13 cellular contexts compared by ENCODE assay signal in the genomic region with DNA sequence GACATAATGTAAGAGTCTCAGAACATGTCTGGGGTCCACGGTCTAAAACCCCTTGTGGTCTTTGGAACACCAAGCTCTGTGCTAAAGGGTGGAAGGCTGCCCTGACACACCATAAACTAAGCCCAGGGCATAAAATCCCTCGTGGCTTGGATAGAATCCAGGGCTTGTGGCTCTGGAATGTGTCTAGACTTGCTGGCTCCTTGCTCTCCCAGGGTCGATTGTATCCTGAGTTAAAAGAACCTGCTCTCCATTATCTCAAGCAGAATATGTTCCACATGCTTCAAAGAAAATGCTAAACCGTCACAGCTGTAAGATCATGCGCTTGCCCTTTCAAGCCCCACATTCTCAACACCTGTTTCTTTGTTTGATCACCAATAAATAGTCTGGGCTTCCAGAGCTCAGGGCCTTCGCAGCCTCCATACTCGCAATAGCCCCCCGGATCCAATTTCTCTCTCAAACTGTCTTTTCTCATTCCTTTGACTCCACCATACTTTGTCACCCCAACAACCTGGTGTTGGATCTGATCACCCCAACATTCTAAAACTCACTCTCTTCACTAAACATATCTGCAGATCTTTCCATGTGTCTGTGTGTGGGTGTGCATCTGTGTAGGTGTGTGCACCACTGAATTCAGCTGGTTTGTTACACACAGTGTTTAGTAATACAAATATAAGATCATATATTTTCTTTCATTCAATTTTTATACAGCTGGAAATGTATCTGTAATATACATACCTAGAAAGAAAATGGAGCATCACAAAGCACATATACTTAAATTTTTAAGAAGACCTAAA.
DNase-seq lines count a peak whose midpoint lies in the region; ATAC-seq, FAIRE-seq and TF ChIP-seq lines count a peak whose summit lies in the region.
"Had no signal": no experiment of that assay in that cellular context is flagged by ENCODE, and none has a peak within 500 bp of the region (broad histone marks: within the 10 kb centered on the region; RNA-seq: fewer than 3 reads in every experiment).

No MANE protein-coding gene starts in this region.

- H3K9me3 Mint-ChIP-seq in WTC11, result peaks cover 11% of the 10 kb centered on the region

- CTCF ChIA-PET in WTC11 (lab: Charles Lee), result no interaction called here

- H3K4me3 Mint-ChIP-seq in WTC11, result no peak overlapping the region

- H3K4me3 ChIP-seq in tibial artery, result no peak overlapping the region
- H3K4me3 ChIP-seq: heart left ventricle, PC-9 had no signal

- peaks cover 15% of the 10 kb centered on the region for H3K36me3 Mint-ChIP-seq in WTC11

- POLR2A ChIA-PET in WTC11 (lab: Charles Lee), result no interaction called here

- H3K9me3 ChIP-seq in tibial artery, result no peaks in the 10 kb centered on the region
- H3K9me3 ChIP-seq: heart left ventricle had no signal

- peak overlapping the region; percentile 6; the same call in 1 of the 2 replicates for H3K27ac Mint-ChIP-seq in WTC11

- H3K36me3 ChIP-seq in tibial artery, result peaks cover 4 to 7% (median 5%) of the 10 kb centered on the region in 3 donors

- TF ChIP-seq CTCF in WTC11 (IDR thresholded peaks at IDR 0.05), result no peak
- no peak for TF ChIP-seq CTCF in tibial artery (IDR thresholded peaks at IDR 0.05)

- peak; percentile 30 for DNase-seq in DMS 273 (lab: John Stamatoyannopoulos, UW; ENCODE audit: unreplicated experiment)
- DNase-seq in DMS 273 treated with DMSO at 0.1 percent for 48 hours (lab: John Stamatoyannopoulos, UW), result no peak
- no peak for DNase-seq in WTC11 (ENCODE audit: low spot score)
- peak in 1 of 2 donors; percentile 83 for DNase-seq in tibial artery
- DNase-seq in retina, result no peak
- DNase-seq: activated T-cell treated with anti-CD3 and anti-CD28 coated beads, Interleukin-2, amount 50 U/mL, for 1 hour; stimulated activated CD4-positive, alpha-beta T cell treated with anti-CD3 and anti-CD28 coated beads, Interleukin-15, amount 100 ng/mL, for 24 hours had no signal

- no peak for ATAC-seq in WTC11
- ATAC-seq in GM21381 (IDR thresholded peaks at IDR 0.05; ENCODE audit: unreplicated experiment), result no peak
- no peak for ATAC-seq in GM21619 (IDR thresholded peaks at IDR 0.05; ENCODE audit: unreplicated experiment)

- intact Hi-C loops in tibial artery (cut with DNase I; ENCODE audit: low total_unique reads), result no loop called here

- no peaks in the 10 kb centered on the region for H3K27me3 ChIP-seq in tibial artery
- H3K27me3 ChIP-seq: heart left ventricle had no signal

- H3K4me1 Mint-ChIP-seq in WTC11, result peaks cover 12% of the 10 kb centered on the region

- peak; percentile 94 for FAIRE-seq in islet of Langerhans (lab: Jason Lieb, UNC)

- H3K27ac ChIP-seq in tibial artery, result peak overlapping the region; percentile 70 to 82
- H3K27ac ChIP-seq: 22Rv1, PC-9 had no signal

- H3K27me3 Mint-ChIP-seq in WTC11 (ENCODE audit: low read depth), result no peaks in the 10 kb centered on the region

- peaks cover 4 to 59% (median 39%) of the 10 kb centered on the region in 4 donors for H3K4me1 ChIP-seq in tibial artery

TF ChIP-seq in WTC11, 78 proteins besides CTCF, POLR2A, EP300 and RAD21:
- TF ChIP-seq JAZF1 (CRISPR knock-in tag; IDR thresholded peaks at IDR 0.05), result no peak
- TF ChIP-seq, protein P1, sequence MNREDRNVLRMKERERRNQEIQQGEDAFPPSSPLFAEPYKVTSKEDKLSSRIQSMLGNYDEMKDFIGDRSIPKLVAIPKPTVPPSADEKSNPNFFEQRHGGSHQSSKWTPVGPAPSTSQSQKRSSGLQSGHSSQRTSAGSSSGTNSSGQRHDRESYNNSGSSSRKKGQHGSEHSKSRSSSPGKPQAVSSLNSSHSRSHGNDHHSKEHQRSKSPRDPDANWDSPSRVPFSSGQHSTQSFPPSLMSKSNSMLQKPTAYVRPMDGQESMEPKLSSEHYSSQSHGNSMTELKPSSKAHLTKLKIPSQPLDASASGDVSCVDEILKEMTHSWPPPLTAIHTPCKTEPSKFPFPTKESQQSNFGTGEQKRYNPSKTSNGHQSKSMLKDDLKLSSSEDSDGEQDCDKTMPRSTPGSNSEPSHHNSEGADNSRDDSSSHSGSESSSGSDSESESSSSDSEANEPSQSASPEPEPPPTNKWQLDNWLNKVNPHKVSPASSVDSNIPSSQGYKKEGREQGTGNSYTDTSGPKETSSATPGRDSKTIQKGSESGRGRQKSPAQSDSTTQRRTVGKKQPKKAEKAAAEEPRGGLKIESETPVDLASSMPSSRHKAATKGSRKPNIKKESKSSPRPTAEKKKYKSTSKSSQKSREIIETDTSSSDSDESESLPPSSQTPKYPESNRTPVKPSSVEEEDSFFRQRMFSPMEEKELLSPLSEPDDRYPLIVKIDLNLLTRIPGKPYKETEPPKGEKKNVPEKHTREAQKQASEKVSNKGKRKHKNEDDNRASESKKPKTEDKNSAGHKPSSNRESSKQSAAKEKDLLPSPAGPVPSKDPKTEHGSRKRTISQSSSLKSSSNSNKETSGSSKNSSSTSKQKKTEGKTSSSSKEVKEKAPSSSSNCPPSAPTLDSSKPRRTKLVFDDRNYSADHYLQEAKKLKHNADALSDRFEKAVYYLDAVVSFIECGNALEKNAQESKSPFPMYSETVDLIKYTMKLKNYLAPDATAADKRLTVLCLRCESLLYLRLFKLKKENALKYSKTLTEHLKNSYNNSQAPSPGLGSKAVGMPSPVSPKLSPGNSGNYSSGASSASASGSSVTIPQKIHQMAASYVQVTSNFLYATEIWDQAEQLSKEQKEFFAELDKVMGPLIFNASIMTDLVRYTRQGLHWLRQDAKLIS (CRISPR knock-in tag; IDR thresholded peaks at IDR 0.05; ENCODE audit: borderline replicate concordance), result no peak
- TF ChIP-seq, protein P2, sequence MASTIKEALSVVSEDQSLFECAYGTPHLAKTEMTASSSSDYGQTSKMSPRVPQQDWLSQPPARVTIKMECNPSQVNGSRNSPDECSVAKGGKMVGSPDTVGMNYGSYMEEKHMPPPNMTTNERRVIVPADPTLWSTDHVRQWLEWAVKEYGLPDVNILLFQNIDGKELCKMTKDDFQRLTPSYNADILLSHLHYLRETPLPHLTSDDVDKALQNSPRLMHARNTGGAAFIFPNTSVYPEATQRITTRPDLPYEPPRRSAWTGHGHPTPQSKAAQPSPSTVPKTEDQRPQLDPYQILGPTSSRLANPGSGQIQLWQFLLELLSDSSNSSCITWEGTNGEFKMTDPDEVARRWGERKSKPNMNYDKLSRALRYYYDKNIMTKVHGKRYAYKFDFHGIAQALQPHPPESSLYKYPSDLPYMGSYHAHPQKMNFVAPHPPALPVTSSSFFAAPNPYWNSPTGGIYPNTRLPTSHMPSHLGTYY (CRISPR knock-in tag; IDR thresholded peaks at IDR 0.05), result no peak
- TF ChIP-seq ZNF671 (CRISPR knock-in tag; IDR thresholded peaks at IDR 0.05), result no peak
- no peak for TF ChIP-seq FOXK1 (CRISPR knock-in tag; IDR thresholded peaks at IDR 0.05)
- TF ChIP-seq, protein P3, sequence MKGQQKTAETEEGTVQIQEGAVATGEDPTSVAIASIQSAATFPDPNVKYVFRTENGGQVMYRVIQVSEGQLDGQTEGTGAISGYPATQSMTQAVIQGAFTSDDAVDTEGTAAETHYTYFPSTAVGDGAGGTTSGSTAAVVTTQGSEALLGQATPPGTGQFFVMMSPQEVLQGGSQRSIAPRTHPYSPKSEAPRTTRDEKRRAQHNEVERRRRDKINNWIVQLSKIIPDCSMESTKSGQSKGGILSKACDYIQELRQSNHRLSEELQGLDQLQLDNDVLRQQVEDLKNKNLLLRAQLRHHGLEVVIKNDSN (CRISPR knock-in tag; IDR thresholded peaks at IDR 0.05), result no peak
- TF ChIP-seq, protein P4, sequence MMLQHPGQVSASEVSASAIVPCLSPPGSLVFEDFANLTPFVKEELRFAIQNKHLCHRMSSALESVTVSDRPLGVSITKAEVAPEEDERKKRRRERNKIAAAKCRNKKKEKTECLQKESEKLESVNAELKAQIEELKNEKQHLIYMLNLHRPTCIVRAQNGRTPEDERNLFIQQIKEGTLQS (CRISPR knock-in tag; conservative IDR thresholded peaks at IDR 0.05), result no peak
- TF ChIP-seq, protein P5, sequence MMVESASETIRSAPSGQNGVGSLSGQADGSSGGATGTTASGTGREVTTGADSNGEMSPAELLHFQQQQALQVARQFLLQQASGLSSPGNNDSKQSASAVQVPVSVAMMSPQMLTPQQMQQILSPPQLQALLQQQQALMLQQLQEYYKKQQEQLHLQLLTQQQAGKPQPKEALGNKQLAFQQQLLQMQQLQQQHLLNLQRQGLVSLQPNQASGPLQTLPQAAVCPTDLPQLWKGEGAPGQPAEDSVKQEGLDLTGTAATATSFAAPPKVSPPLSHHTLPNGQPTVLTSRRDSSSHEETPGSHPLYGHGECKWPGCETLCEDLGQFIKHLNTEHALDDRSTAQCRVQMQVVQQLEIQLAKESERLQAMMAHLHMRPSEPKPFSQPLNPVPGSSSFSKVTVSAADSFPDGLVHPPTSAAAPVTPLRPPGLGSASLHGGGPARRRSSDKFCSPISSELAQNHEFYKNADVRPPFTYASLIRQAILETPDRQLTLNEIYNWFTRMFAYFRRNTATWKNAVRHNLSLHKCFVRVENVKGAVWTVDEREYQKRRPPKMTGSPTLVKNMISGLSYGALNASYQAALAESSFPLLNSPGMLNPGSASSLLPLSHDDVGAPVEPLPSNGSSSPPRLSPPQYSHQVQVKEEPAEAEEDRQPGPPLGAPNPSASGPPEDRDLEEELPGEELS (CRISPR knock-in tag; IDR thresholded peaks at IDR 0.05), result no peak
- TF ChIP-seq, protein P6, sequence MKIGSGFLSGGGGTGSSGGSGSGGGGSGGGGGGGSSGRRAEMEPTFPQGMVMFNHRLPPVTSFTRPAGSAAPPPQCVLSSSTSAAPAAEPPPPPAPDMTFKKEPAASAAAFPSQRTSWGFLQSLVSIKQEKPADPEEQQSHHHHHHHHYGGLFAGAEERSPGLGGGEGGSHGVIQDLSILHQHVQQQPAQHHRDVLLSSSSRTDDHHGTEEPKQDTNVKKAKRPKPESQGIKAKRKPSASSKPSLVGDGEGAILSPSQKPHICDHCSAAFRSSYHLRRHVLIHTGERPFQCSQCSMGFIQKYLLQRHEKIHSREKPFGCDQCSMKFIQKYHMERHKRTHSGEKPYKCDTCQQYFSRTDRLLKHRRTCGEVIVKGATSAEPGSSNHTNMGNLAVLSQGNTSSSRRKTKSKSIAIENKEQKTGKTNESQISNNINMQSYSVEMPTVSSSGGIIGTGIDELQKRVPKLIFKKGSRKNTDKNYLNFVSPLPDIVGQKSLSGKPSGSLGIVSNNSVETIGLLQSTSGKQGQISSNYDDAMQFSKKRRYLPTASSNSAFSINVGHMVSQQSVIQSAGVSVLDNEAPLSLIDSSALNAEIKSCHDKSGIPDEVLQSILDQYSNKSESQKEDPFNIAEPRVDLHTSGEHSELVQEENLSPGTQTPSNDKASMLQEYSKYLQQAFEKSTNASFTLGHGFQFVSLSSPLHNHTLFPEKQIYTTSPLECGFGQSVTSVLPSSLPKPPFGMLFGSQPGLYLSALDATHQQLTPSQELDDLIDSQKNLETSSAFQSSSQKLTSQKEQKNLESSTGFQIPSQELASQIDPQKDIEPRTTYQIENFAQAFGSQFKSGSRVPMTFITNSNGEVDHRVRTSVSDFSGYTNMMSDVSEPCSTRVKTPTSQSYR (CRISPR knock-in tag; IDR thresholded peaks at IDR 0.05), result no peak
